Comparison of ENCODE assay signal across 1 cellular context in the genomic region with DNA sequence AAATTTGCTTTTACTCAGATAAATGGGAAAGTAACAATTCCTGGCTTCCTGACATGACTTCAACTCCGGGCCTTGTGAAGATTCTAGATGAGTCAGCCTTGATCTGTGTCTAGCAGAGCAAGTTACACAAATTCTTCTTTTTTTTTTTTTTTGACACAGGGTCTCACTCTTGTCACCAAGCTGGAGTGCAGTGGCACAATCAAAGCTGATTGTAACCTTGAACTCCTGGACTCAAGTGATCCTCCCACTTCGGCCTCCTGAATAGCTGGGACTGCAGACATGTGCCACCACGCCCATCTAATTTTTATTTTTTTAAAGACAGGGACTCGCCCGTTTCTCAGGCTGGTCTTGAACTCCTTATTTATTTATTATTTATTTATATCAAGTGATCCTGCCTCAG.
TF ChIP-seq lines count a peak whose summit lies in the region.

No MANE protein-coding gene starts in this region.

TF ChIP-seq in IMR-90, 13 proteins besides CTCF, POLR2A, EP300 and RAD21 (continued from another document):
- TF ChIP-seq, protein P1, sequence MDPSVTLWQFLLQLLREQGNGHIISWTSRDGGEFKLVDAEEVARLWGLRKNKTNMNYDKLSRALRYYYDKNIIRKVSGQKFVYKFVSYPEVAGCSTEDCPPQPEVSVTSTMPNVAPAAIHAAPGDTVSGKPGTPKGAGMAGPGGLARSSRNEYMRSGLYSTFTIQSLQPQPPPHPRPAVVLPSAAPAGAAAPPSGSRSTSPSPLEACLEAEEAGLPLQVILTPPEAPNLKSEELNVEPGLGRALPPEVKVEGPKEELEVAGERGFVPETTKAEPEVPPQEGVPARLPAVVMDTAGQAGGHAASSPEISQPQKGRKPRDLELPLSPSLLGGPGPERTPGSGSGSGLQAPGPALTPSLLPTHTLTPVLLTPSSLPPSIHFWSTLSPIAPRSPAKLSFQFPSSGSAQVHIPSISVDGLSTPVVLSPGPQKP (IDR thresholded peaks at IDR 0.05; ENCODE audit: borderline replicate concordance, low read depth, low read length): no peak
- TF ChIP-seq SMC3 (IDR thresholded peaks at IDR 0.05; ENCODE audit: low read depth, low read length): no peak
TF ChIP-seq in IMR-90: peak in this region for 0.
